Comparison of ENCODE assay signal across 9 cellular contexts in genomic region chr3:110732420-110732819, GRCh38.
"Had no signal": no experiment of that assay in that cellular context is flagged by ENCODE, and none has a peak within 500 bp of the region (broad histone marks: within the 10 kb centered on the region; RNA-seq: fewer than 3 reads in every experiment).

No MANE protein-coding gene starts in this region.

- H3K4me3 Mint-ChIP-seq: HFFc6 had no signal

- ATAC-seq: HCT116, K562 had no signal

- H3K36me3 ChIP-seq: HAP-1 had no signal

- H3K9me3 Mint-ChIP-seq: HFFc6 had no signal

- H3K9me3 ChIP-seq: HAP-1 had no signal

- H3K27ac ChIP-seq: HL-60 had no signal

- H3K27ac Mint-ChIP-seq: HFFc6 had no signal

- FAIRE-seq: K562 had no signal

- DNase-seq: GOT3, H7, HFFc6, IMR-90, KG1 had no signal

- H3K4me3 ChIP-seq: HAP-1, K562 had no signal

- H3K4me1 ChIP-seq: HAP-1 had no signal
